8 cellular contexts compared by ENCODE assay signal in the genomic region with DNA sequence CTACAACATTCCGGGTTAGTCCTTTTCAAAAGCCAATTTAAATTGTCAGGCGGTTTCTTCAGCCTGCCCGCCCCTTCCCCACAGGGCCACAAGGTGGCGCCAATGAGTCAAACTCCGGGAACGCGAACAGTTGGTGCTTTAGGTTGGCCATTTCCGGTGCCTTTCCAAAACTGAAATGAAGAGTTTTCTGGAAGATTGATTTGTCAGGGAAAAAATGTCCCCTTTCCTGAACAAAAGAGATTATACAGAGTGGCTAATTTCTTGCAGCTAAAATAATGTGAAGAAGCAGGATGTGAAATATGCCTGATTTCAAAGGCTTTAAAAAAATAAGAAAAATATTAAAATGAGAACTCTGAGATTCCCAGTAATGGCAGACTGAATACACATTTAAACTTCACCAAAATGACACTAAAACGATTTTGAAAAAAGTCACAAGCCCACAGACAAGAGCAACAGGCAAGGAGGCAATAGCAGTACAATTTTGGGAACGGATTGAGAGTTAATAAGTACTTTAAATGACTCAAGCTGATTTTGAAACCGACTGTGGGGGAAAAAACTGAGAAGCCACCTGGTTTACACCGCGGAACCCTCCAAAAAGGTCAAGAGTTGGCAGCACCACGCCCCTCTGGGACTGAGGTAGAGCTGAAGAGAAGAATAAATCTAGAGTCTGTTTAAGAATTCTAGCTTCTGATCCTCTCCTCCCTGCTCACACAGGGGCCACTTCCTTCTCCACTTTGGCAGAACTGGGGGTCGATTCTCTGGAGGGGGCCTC. TPM values are rescaled to one million over a fixed set of nuclear protein-coding genes. Genes with fewer than 3 reads are reported as not detected.
DNase-seq lines count a peak whose midpoint lies in the region; ATAC-seq, FAIRE-seq and TF ChIP-seq lines count a peak whose summit lies in the region.

No MANE protein-coding gene starts in this region.

- H3K4me3 ChIP-seq in coronary artery (no peak overlapping the region), lung (no peak overlapping the region)

- H3K27me3 ChIP-seq in lung (ENCODE audit: control insufficient read depth, insufficient read depth), result no peaks in the 10 kb centered on the region

- TF ChIP-seq CTCF in coronary artery (IDR thresholded peaks at IDR 0.05) (peak; percentile 93), lung (IDR thresholded peaks at IDR 0.05; ENCODE audit: control extremely low read depth, extremely low read depth) (peak; percentile 96)

- peaks cover 0 to 9% of the 10 kb centered on the region in 2 donors for H3K4me1 ChIP-seq in lung (ENCODE audit: control insufficient read depth in 2 of 2, insufficient read depth in 2 of 2, low read length in 2 of 2)

- DNase-seq in NCI-H446 (lab: John Stamatoyannopoulos, UW) (peak; percentile 38 to 64), coronary artery (ENCODE audit: low spot score) (peak; percentile 62), lung (ENCODE audit: low spot score) (peak; percentile 83)
- peak; percentile 86 for DNase-seq in activated CD4-positive, alpha-beta T cell treated with anti-CD3 and anti-CD28 coated beads for 48 hours
- DNase-seq in stimulated activated CD8-positive, alpha-beta memory T cell treated with anti-CD3 and anti-CD28 coated beads, Interleukin-15, amount 100 ng/mL, for 1 hour (ENCODE audit: low read depth), result peak; percentile 56

- 24 to 26% methylated on average over 15 of the region's 15 CpGs for WGBS in lung, 2 donors

- no peaks in the 10 kb centered on the region for H3K9me3 ChIP-seq in lung (ENCODE audit: control insufficient read depth in 2 of 2, insufficient read depth in 1 of 2, low read length in 1 of 2)

- H3K27ac ChIP-seq in coronary artery, result no peak overlapping the region
- H3K27ac ChIP-seq in lung (ENCODE audit: low read depth in 1 of 2, low read length in 1 of 2), result peak overlapping the region in 1 of 2 donors; percentile 28

- FAIRE-seq in A204.1 (lab: Jason Lieb, UNC), result peak; percentile 79

- peaks cover 0 to 4% of the 10 kb centered on the region in 2 donors for H3K36me3 ChIP-seq in lung (ENCODE audit: control insufficient read depth in 2 of 2, insufficient read depth in 2 of 2, low read length in 2 of 2)

- ATAC-seq in GM18511 (IDR thresholded peaks at IDR 0.05; ENCODE audit: unreplicated experiment) (peak; percentile 97), HG03066 (IDR thresholded peaks at IDR 0.05; ENCODE audit: low read depth, unreplicated experiment) (peak; percentile 84), lung (ENCODE audit: insufficient read depth, low FRiP score) (peak; percentile 70)

RNA-seq across cellular contexts. Expression of a gene that starts 45.7 kb away (rescaled TPM):
- 10 to 100 TPM in 1 of 2 donors, under 1 TPM in 1; 0.20 to 15.6 TPM for total RNA-seq in lung
- polyA plus RNA-seq in lung, result 10 to 100 TPM; 11.6 to 18.5 TPM
